15 cellular contexts compared by ENCODE assay signal in the genomic region with DNA sequence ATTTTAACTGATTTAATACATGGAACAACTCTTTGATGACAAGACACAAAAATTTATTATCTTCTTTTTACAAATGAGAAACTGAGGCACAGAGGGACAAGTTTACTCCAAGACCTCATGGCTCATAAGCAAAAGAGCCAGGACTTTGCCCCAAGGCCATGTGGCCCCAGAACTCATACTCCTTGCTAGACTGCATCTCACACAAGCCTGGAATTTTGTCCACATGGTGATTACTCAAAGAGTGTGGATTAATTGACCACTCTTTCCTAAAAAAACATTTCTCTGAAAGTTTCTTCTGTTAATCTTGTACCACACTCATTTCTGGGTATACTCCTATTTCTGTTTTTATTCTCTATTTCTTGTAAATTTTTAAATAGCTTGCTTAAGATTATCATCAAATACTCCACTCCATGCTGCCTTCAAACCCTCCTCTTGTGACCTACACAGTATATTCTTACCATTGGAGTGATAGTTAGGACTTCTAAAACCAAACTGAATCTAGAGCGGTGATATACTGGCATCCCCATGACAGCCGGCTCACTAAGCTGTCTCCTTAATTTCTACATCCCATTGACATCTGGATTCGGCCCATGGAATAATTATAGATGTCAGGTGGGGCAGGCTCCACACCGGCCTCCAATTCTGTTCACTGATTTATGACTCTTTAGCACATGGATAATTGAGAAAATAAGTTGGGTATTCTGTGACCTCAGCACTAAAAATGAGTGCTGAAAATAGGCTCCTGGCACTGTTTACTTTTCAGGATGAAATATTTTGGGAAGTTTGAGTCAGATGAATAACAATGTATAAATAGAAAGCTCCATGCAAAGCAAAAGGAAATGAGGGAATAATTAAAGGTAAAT. TPM values are rescaled to one million over a fixed set of nuclear protein-coding genes. Genes with fewer than 3 reads are reported as not detected.
A peak's percentile ranks its signal among the peaks of the same experiment; 100 is the strongest.
DNase-seq lines count a peak whose midpoint lies in the region; ATAC-seq and TF ChIP-seq lines count a peak whose summit lies in the region.
"Had no signal": no experiment of that assay in that cellular context is flagged by ENCODE, and none has a peak within 500 bp of the region (broad histone marks: within the 10 kb centered on the region; RNA-seq: fewer than 3 reads in every experiment).

No MANE protein-coding gene starts in this region.

- CTCF ChIA-PET in PC-3 (lab: Charles Lee): no interaction called here

- no peaks in the 10 kb centered on the region for H4K20me1 ChIP-seq in PC-3 (ENCODE audit: low read length)

- H3K9ac ChIP-seq in PC-3 (ENCODE audit: low read length): peak overlapping the region; percentile 61

- no TSS peak for BruUV-seq in PC-3 (replicated peaks; lab: Mats Ljungman, UMichigan)

- H3K27ac ChIP-seq in PC-3 (ENCODE audit: low read length) (peak overlapping the region; percentile 89), stomach (peak overlapping the region in 3 of 5 donors; percentile 22 to 37 (median 34))
- H3K27ac ChIP-seq: A549, neutrophil, SJSA1 had no signal

- no peak for TF ChIP-seq POLR2A in stomach (IDR thresholded peaks at IDR 0.05)

- no peak for TF ChIP-seq CTCF in PC-3 (conservative IDR thresholded peaks at IDR 0.05; ENCODE audit: low read depth, low read length)
- no peak for TF ChIP-seq CTCF in stomach (IDR thresholded peaks at IDR 0.05)

- no peak overlapping the region for H3K4me3 ChIP-seq in PC-3 (ENCODE audit: low read length)
- H3K4me3 ChIP-seq in stomach: no peak overlapping the region
- H3K4me3 ChIP-seq: A549, SJSA1 had no signal

- H3K9me3 ChIP-seq in PC-3 (ENCODE audit: low read length) (no peaks in the 10 kb centered on the region), stomach (no peaks in the 10 kb centered on the region)
- H3K9me3 ChIP-seq: A549, neutrophil, SJSA1 had no signal

- H2AFZ ChIP-seq in PC-3 (ENCODE audit: low read length): no peak overlapping the region

- TF ChIP-seq EP300 in stomach (IDR thresholded peaks at IDR 0.05): no peak

- intact Hi-C loops in PC-3 (cut with micrococcal nuclease) (no loop called here), stomach (cut with DNase I; ENCODE audit: low total_unique reads) (loop anchor here (10.0 kb wide), 1 partner anchor 80 kb away; no protein-coding TSS in a partner anchor)

- 66 to 85% (median 77%) methylated on average over 4 of the region's 4 CpGs for WGBS in stomach, 5 donors

- H3K27me3 ChIP-seq in PC-3 (ENCODE audit: low read length) (no peaks in the 10 kb centered on the region), stomach (no peaks in the 10 kb centered on the region)
- H3K27me3 ChIP-seq: neutrophil, SJSA1 had no signal

- peaks cover 43% of the 10 kb centered on the region for H3K4me1 ChIP-seq in PC-3 (ENCODE audit: insufficient read depth, low read length)
- peaks cover 0 to 6% (median 0%) of the 10 kb centered on the region in 4 donors for H3K4me1 ChIP-seq in stomach
- H3K4me1 ChIP-seq: A549 had no signal

- peaks cover 4% of the 10 kb centered on the region for H3F3A ChIP-seq in PC-3 (ENCODE audit: low read length, unreplicated experiment)

- H3K79me2 ChIP-seq in PC-3 (ENCODE audit: low read length): no peaks in the 10 kb centered on the region

- H3K9me2 ChIP-seq in PC-3 (replicated peaks; ENCODE audit: low read length): no peaks in the 10 kb centered on the region

- POLR2A ChIA-PET in PC-3 (lab: Charles Lee; ENCODE audit: unreplicated experiment): interaction anchor here (0.7 kb wide), 1 partner anchor 10 kb away, joined by 6 read pairs; no protein-coding TSS in a partner anchor

- peak; percentile 7; the same call in 1 of the 2 replicates for ATAC-seq in PC-3
- no peak for ATAC-seq in HG03135 (IDR thresholded peaks at IDR 0.05; ENCODE audit: unreplicated experiment)
- ATAC-seq in GM19395 (IDR thresholded peaks at IDR 0.05; ENCODE audit: unreplicated experiment): no peak
- ATAC-seq in GM18868 (IDR thresholded peaks at IDR 0.05; ENCODE audit: unreplicated experiment): no peak
- ATAC-seq: A549 had no signal

- peak overlapping the region; percentile 57 for H3K4me2 ChIP-seq in PC-3 (ENCODE audit: low read length)
- H3K4me2 ChIP-seq: A549 had no signal

- peak in 2 of 3 experiments; percentile 26 to 81 for DNase-seq in NCI-H1417 (lab: John Stamatoyannopoulos, UW)
- DNase-seq in NCI-H1417 treated with DMSO at 0.1 percent for 48 hours (lab: John Stamatoyannopoulos, UW): no peak
- DNase-seq in PC-3: peak; percentile 75
- DNase-seq in fibroblast of gingiva (ENCODE audit: low read depth): peak; percentile 74
- DNase-seq in stomach: no peak
- DNase-seq: COR-L47; effector CD4-positive, alpha-beta T cell; H7; stimulated activated CD4-positive, alpha-beta T cell treated with anti-CD3 and anti-CD28 coated beads, Interleukin-4, amount 100 ng/mL, for 4 hours had no signal

- H3K36me3 ChIP-seq in PC-3 (ENCODE audit: low read depth, low read length): no peaks in the 10 kb centered on the region
- no peaks in the 10 kb centered on the region for H3K36me3 ChIP-seq in stomach
- H3K36me3 ChIP-seq: neutrophil, SJSA1 had no signal

RNA-seq across cellular contexts. Expression of a gene that starts 16.1 kb away (rescaled TPM):
- total RNA-seq in PC-3 (2014; rRNA removed) (6.0 and 16.6 TPM in 2 replicates), stomach (10 to 100 TPM in 2 of 5 donors, 1 to 10 TPM in 1, not detected in 2; 2.0 to 60.7 (median 24.6) TPM)
- polyA plus RNA-seq in stomach: 1 to 10 TPM; 1.8 to 7.5 (median 4.1) TPM

Comparison
In these comparisons a context has a peak if more than half of its experiments do, and no peak if none do; other contexts are left out.
1. DNase-seq: peak in NCI-H1417 (2 of 3), PC-3 (single experiment) and fibroblast of gingiva (single experiment); none in NCI-H1417 treated with DMSO at 0.1 percent for 48 hours (single experiment) and stomach (single experiment).